ENCODE assay signal across 21 cellular contexts in the genomic region with DNA sequence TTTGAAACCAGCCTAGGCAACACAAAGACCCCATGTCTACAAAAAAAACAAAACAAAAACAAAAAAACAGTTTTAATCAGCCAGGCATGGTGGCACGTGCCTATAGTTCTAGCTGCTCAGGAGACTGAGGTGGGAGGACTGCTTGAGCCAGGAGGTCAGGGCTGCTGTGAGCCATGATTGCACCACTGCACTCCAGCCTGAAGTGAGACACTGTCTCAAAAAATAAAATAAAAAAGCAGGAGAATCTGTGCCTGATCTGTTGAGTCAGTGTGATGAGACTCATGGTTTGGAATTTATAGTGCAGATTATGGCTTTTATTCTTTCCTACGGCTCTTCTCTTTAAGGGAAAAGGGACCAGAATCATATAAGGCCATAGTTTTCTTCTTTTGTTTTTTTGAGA. TPM values are rescaled to one million over a fixed set of nuclear protein-coding genes. Genes with fewer than 3 reads are reported as not detected.
DNase-seq lines count a peak whose midpoint lies in the region; ATAC-seq and TF ChIP-seq lines count a peak whose summit lies in the region.
"Had no signal": no experiment of that assay in that cellular context is flagged by ENCODE, and none has a peak within 500 bp of the region (broad histone marks: within the 10 kb centered on the region; RNA-seq: fewer than 3 reads in every experiment).

No MANE protein-coding gene starts in this region.

- H3K27me3 Mint-ChIP-seq in T-helper 2 cell treated with Interferon-gamma antibody and Interleukin-4, amounts not matched to agents 5 μg/mL and 100 μg/mL, for 36 hours (ENCODE audit: low read depth) = no peaks in the 10 kb centered on the region
- H3K27me3 Mint-ChIP-seq: stimulated activated memory B cell treated with anti-CD40 and anti-IgM and Interleukin-4, amounts not matched to agents 10 μg/mL and 1 μg/mL and 100 μg/mL, for 72 hours had no signal

- no peak overlapping the region for H3K27ac Mint-ChIP-seq in T-helper 2 cell treated with Interferon-gamma antibody and Interleukin-4, amounts not matched to agents 5 μg/mL and 100 μg/mL, for 36 hours
- H3K27ac Mint-ChIP-seq: activated naive CD4-positive, alpha-beta T cell treated with anti-CD3 and anti-CD28 coated beads, Interleukin-2, amount 50 U/mL, for 72 hours; stimulated activated memory B cell treated with anti-CD40 and anti-IgM and Interleukin-4, amounts not matched to agents 10 μg/mL and 1 μg/mL and 100 μg/mL, for 72 hours had no signal

- H3K36me3 Mint-ChIP-seq in T-helper 2 cell treated with Interferon-gamma antibody and Interleukin-4, amounts not matched to agents 5 μg/mL and 100 μg/mL, for 36 hours (ENCODE audit: low read depth) = peaks cover 24% of the 10 kb centered on the region

- TF ChIP-seq CTCF in HEK293 (tag by site-specific recombination; IDR thresholded peaks at IDR 0.05) = no peak
- no peak for TF ChIP-seq CTCF in foreskin fibroblast (IDR thresholded peaks at IDR 0.05; ENCODE audit: low read depth, low read length)
- no peak for TF ChIP-seq CTCF in mucosa of descending colon (IDR thresholded peaks at IDR 0.05)

- H3K4me3 ChIP-seq in HEK293 (ENCODE audit: low read depth, low read length) (no peak overlapping the region), foreskin fibroblast (ENCODE audit: low read depth in 1 of 2, low read length in 2 of 2) (no peak overlapping the region), mucosa of descending colon (no peak overlapping the region)
- H3K4me3 ChIP-seq: sigmoid colon had no signal

- H3K27ac ChIP-seq in HEK293 (ENCODE audit: extremely low read depth, low read depth, low read length) = no peak overlapping the region
- H3K27ac ChIP-seq: HL-60, sigmoid colon had no signal

- peaks cover 2% of the 10 kb centered on the region for H3K4me1 Mint-ChIP-seq in T-helper 2 cell treated with Interferon-gamma antibody and Interleukin-4, amounts not matched to agents 5 μg/mL and 100 μg/mL, for 36 hours (ENCODE audit: low read depth)

- H3K4me1 ChIP-seq in HEK293 (ENCODE audit: control insufficient read depth, insufficient read depth, low read length) = no peaks in the 10 kb centered on the region
- H3K4me1 ChIP-seq in mucosa of descending colon (ENCODE audit: low read depth) = no peaks in the 10 kb centered on the region

- CTCF ChIA-PET in HEK293 (lab: Yijun Ruan, JAX) = no interaction called here

- H3K36me3 ChIP-seq in HEK293 (ENCODE audit: control insufficient read depth in 2 of 2, insufficient read depth in 1 of 2, low read length in 2 of 2) = peaks cover 4 to 12% of the 10 kb centered on the region in 2 experiments; a peak in 2 of 3 replicates
- no peaks in the 10 kb centered on the region for H3K36me3 ChIP-seq in mucosa of descending colon (ENCODE audit: low read depth)
- H3K36me3 ChIP-seq: sigmoid colon had no signal

- H3K4me3 Mint-ChIP-seq in T-helper 2 cell treated with Interferon-gamma antibody and Interleukin-4, amounts not matched to agents 5 μg/mL and 100 μg/mL, for 36 hours = no peak overlapping the region
- H3K4me3 Mint-ChIP-seq: neural crest cell; stimulated activated memory B cell treated with anti-CD40 and anti-IgM and Interleukin-4, amounts not matched to agents 10 μg/mL and 1 μg/mL and 100 μg/mL, for 72 hours had no signal

- intact Hi-C loops in mucosa of descending colon (cut with DNase I, micrococcal nuclease) = no loop called here

- POLR2A ChIA-PET in HEK293 (lab: Yijun Ruan, JAX) = no interaction called here

- no peak for ATAC-seq in mucosa of descending colon
- ATAC-seq: activated naive CD4-positive, alpha-beta T cell treated with anti-CD3 and anti-CD28 coated beads, Interleukin-2, amount 50 U/mL, for 72 hours; esophagus mucosa; stimulated activated memory B cell treated with anti-CD40 and anti-IgM and Interleukin-4, amounts not matched to agents 10 μg/mL and 1 μg/mL and 100 μg/mL, for 72 hours had no signal

- H3K9me3 ChIP-seq in HEK293 (ENCODE audit: control insufficient read depth, insufficient read depth, low read depth, low read length) (no peaks in the 10 kb centered on the region), mucosa of descending colon (no peaks in the 10 kb centered on the region)
- H3K9me3 ChIP-seq: sigmoid colon had no signal

- H3K9me3 Mint-ChIP-seq in T-helper 2 cell treated with Interferon-gamma antibody and Interleukin-4, amounts not matched to agents 5 μg/mL and 100 μg/mL, for 36 hours = no peaks in the 10 kb centered on the region
- H3K9me3 Mint-ChIP-seq: activated naive CD4-positive, alpha-beta T cell treated with anti-CD3 and anti-CD28 coated beads, Interleukin-2, amount 50 U/mL, for 72 hours; neural crest cell; stimulated activated memory B cell treated with anti-CD40 and anti-IgM and Interleukin-4, amounts not matched to agents 10 μg/mL and 1 μg/mL and 100 μg/mL, for 72 hours had no signal

- DNase-seq in A172 (ENCODE audit: low spot score) (peak; percentile 16), astrocyte of the hippocampus (ENCODE audit: low read depth, low spot score) (peak; percentile 32), foreskin fibroblast (peak; percentile 67 to 86), DMS53 treated with DMSO at 0.1 percent for 48 hours (lab: John Stamatoyannopoulos, UW; ENCODE audit: unreplicated experiment) (no peak), DMS79 treated with DMSO at 0.1 percent for 48 hours (lab: John Stamatoyannopoulos, UW) (no peak), mucosa of descending colon (no peak)
- no peak for DNase-seq in T-helper 2 cell treated with Interferon-gamma antibody and Interleukin-4, amounts not matched to agents 5 μg/mL and 100 μg/mL, for 36 hours (ENCODE audit: low spot score)
- DNase-seq: 8988T; activated CD4-positive, alpha-beta T cell treated with anti-CD3 and anti-CD28 coated beads for 4 hours; MM.1S; NCI-H2081; NCI-H774; RPMI8226; sigmoid colon; T-helper 2 cell had no signal

TF ChIP-seq in HEK293, 187 proteins besides CTCF, POLR2A, EP300 and RAD21:
- TF ChIP-seq GLIS1 (tag by site-specific recombination; IDR thresholded peaks at IDR 0.05) = 0 out of 2 replicates have a peak, but pooled peaks have one; percentile 19
- no peak for TF ChIP-seq ZNF114 (tag by site-specific recombination; IDR thresholded peaks at IDR 0.05)
TF ChIP-seq in HEK293: peak in this region for 1.

RNA-seq across cellular contexts. Expression of a gene that starts 16.5 kb away (rescaled TPM):
- total RNA-seq in A172 (2014; rRNA removed; shearing (Covaris generic)) = 23.2 and 38.1 TPM in 2 replicates
- total RNA-seq in mucosa of descending colon = 10 to 100 TPM; 15.5 to 20.7 (median 19.3) TPM

RNA-seq across cellular contexts. Expression of a gene that starts 35.0 kb away (rescaled TPM):
- total RNA-seq in A172 (2014; rRNA removed; shearing (Covaris generic)) = 0.43 and 1.5 TPM in 2 replicates
- total RNA-seq in mucosa of descending colon = 10 to 100 TPM in 1 of 3 donors, 1 to 10 TPM in 2; 4.2 to 17.2 (median 9.4) TPM

Comparison
In these comparisons a context has a peak if more than half of its experiments do, and no peak if none do; other contexts are left out.
1. DNase-seq: peak in A172 (single experiment), astrocyte of the hippocampus (single experiment) and foreskin fibroblast (2 of 2); none in DMS53 treated with DMSO at 0.1 percent for 48 hours (single experiment), T-helper 2 cell treated with Interferon-gamma antibody and Interleukin-4, amounts not matched to agents 5 μg/mL and 100 μg/mL, for 36 hours (single experiment), DMS79 treated with DMSO at 0.1 percent for 48 hours (single experiment) and mucosa of descending colon (0 of 3).